Comparison of ENCODE assay signal across 24 cellular contexts in genomic region chr20:19820520-19821211, GRCh38.
A peak's percentile ranks its signal among the peaks of the same experiment; 100 is the strongest.
DNase-seq lines count a peak whose midpoint lies in the region; ATAC-seq and TF ChIP-seq lines count a peak whose summit lies in the region.
"Had no signal": no experiment of that assay in that cellular context is flagged by ENCODE, and none has a peak within 500 bp of the region (broad histone marks: within the 10 kb centered on the region; RNA-seq: fewer than 3 reads in every experiment).

No MANE protein-coding gene starts in this region.

- no peak overlapping the region for H3K27ac Mint-ChIP-seq in stimulated activated memory B cell treated with anti-CD40 and anti-IgM and Interleukin-4, amounts not matched to agents 10 μg/mL and 1 μg/mL and 100 μg/mL, for 72 hours
- H3K27ac Mint-ChIP-seq: activated CD4-positive, alpha-beta T cell treated with anti-CD3 and anti-CD28 coated beads for 36 hours; activated CD8-positive, alpha-beta T cell treated with anti-CD3 and anti-CD28 coated beads, Interleukin-2, amount 10 ng/mL, durations not matched to agents 7 days and 5 days; activated naive CD4-positive, alpha-beta T cell treated with anti-CD3 and anti-CD28 coated beads, Interleukin-2, amount 50 U/mL, for 72 hours; activated T-helper 2 cell treated with anti-CD3 and anti-CD28 coated beads, Interferon-gamma antibody, Interleukin-2, Interleukin-4, amounts not matched to agents 10 μg/mL and 5 μg/mL and 100 μg/mL, durations not matched to agents 14 hours and 24 hours and 36 hours; CD4-positive, alpha-beta T cell; effector memory CD8-positive, alpha-beta T cell; nephron; T-helper 1 cell treated with Interleukin-12 subunit alpha and Interleukin-12 subunit beta and Interleukin-4 antibody, amounts not matched to agents 30 μg/mL and 1 μg/mL, for 36 hours had no signal

- DNase-seq in GM06990 (ENCODE audit: extremely low read depth, insufficient read length): peak; percentile 16
- DNase-seq in NAMALWA (ENCODE audit: low spot score): peak; percentile 6
- no peak for DNase-seq in RWPE1 (ENCODE audit: low spot score)
- no peak for DNase-seq in activated effector memory CD4-positive, alpha-beta T cell treated with Interleukin-2 at 50 U/mL for 16 hours
- no peak for DNase-seq in cardiac septum (ENCODE audit: low spot score)
- DNase-seq: activated CD4-positive, alpha-beta T cell treated with anti-CD3 and anti-CD28 coated beads for 36 hours; activated CD8-positive, alpha-beta T cell treated with anti-CD3 and anti-CD28 coated beads, Interleukin-2, amount 10 ng/mL, durations not matched to agents 7 days and 5 days; CD4-positive, alpha-beta T cell; colonic mucosa; effector memory CD8-positive, alpha-beta T cell; erythroblast; kidney; NCI-H1417; NCI-H2107; NCI-H446 treated with DMSO at 0.1 percent for 48 hours; stimulated activated CD4-positive, alpha-beta T cell treated with anti-CD3 and anti-CD28 coated beads, Interleukin-1b, Interleukin-23, amount 100 ng/mL, for 48 hours; upper lobe of left lung had no signal

- CTCF ChIA-PET in RWPE1 (lab: Yijun Ruan, JAX): no interaction called here

- intact Hi-C loops in cardiac septum (cut with DNase I): no loop called here

- H3K4me3 ChIP-seq in GM06990 (replicated peaks; ENCODE audit: low read depth, low read length): no peak overlapping the region
- H3K4me3 ChIP-seq: colonic mucosa, smooth muscle cell, upper lobe of left lung had no signal

- no peaks in the 10 kb centered on the region for H3K9me3 Mint-ChIP-seq in stimulated activated memory B cell treated with anti-CD40 and anti-IgM and Interleukin-4, amounts not matched to agents 10 μg/mL and 1 μg/mL and 100 μg/mL, for 72 hours
- H3K9me3 Mint-ChIP-seq: activated T-helper 2 cell treated with anti-CD3 and anti-CD28 coated beads, Interferon-gamma antibody, Interleukin-2, Interleukin-4, amounts not matched to agents 10 μg/mL and 5 μg/mL and 100 μg/mL, durations not matched to agents 14 hours and 24 hours and 36 hours; effector memory CD8-positive, alpha-beta T cell; T-helper 1 cell treated with Interleukin-12 subunit alpha and Interleukin-12 subunit beta and Interleukin-4 antibody, amounts not matched to agents 30 μg/mL and 1 μg/mL, for 36 hours had no signal

- TF ChIP-seq CTCF in GM06990 (IDR thresholded peaks at IDR 0.05; ENCODE audit: insufficient read depth, low read length, poor library complexity, severe bottlenecking): no peak
- TF ChIP-seq CTCF in RWPE1 (conservative IDR thresholded peaks at IDR 0.05; ENCODE audit: low read depth): no peak

- no peak overlapping the region for H3K4me3 Mint-ChIP-seq in stimulated activated memory B cell treated with anti-CD40 and anti-IgM and Interleukin-4, amounts not matched to agents 10 μg/mL and 1 μg/mL and 100 μg/mL, for 72 hours
- H3K4me3 Mint-ChIP-seq: activated CD4-positive, alpha-beta T cell treated with anti-CD3 and anti-CD28 coated beads for 36 hours; activated CD8-positive, alpha-beta T cell treated with anti-CD3 and anti-CD28 coated beads, Interleukin-2, amount 10 ng/mL, durations not matched to agents 7 days and 5 days; CD4-positive, alpha-beta T cell; effector memory CD8-positive, alpha-beta T cell; nephron; T-helper 1 cell treated with Interleukin-12 subunit alpha and Interleukin-12 subunit beta and Interleukin-4 antibody, amounts not matched to agents 30 μg/mL and 1 μg/mL, for 36 hours had no signal

- H3K27me3 ChIP-seq in GM06990 (replicated peaks; ENCODE audit: control insufficient read depth, insufficient read depth, low read length): no peaks in the 10 kb centered on the region
- H3K27me3 ChIP-seq: colonic mucosa, upper lobe of left lung had no signal

- no peaks in the 10 kb centered on the region for H3K36me3 ChIP-seq in GM06990 (ENCODE audit: control insufficient read depth, insufficient read depth, low read length)
- H3K36me3 ChIP-seq: colonic mucosa had no signal

- POLR2A ChIA-PET in RWPE1 (lab: Yijun Ruan, JAX; ENCODE audit: low non-redundant PET): no interaction called here

- no peaks in the 10 kb centered on the region for H3K27me3 Mint-ChIP-seq in stimulated activated memory B cell treated with anti-CD40 and anti-IgM and Interleukin-4, amounts not matched to agents 10 μg/mL and 1 μg/mL and 100 μg/mL, for 72 hours
- H3K27me3 Mint-ChIP-seq: effector memory CD8-positive, alpha-beta T cell had no signal

- H3K27ac ChIP-seq in RWPE1: peak overlapping the region; percentile 41; the same call in 1 of the 2 replicates
- H3K27ac ChIP-seq: colonic mucosa had no signal

- peak; percentile 74 for ATAC-seq in stimulated activated memory B cell treated with anti-CD40 and anti-IgM and Interleukin-4, amounts not matched to agents 10 μg/mL and 1 μg/mL and 100 μg/mL, for 72 hours
- no peak for ATAC-seq in HG02623 (IDR thresholded peaks at IDR 0.05; ENCODE audit: unreplicated experiment)
- ATAC-seq: activated CD4-positive, alpha-beta T cell treated with anti-CD3 and anti-CD28 coated beads for 36 hours; activated CD8-positive, alpha-beta T cell treated with anti-CD3 and anti-CD28 coated beads, Interleukin-2, amount 10 ng/mL, durations not matched to agents 7 days and 5 days; activated naive CD4-positive, alpha-beta T cell treated with anti-CD3 and anti-CD28 coated beads, Interleukin-2, amount 50 U/mL, for 72 hours; effector memory CD8-positive, alpha-beta T cell had no signal

- no peaks in the 10 kb centered on the region for H3K36me3 Mint-ChIP-seq in stimulated activated memory B cell treated with anti-CD40 and anti-IgM and Interleukin-4, amounts not matched to agents 10 μg/mL and 1 μg/mL and 100 μg/mL, for 72 hours
- H3K36me3 Mint-ChIP-seq: activated naive CD4-positive, alpha-beta T cell treated with anti-CD3 and anti-CD28 coated beads, Interleukin-2, amount 50 U/mL, for 72 hours had no signal

- peaks cover 67% of the 10 kb centered on the region for H3K4me1 Mint-ChIP-seq in stimulated activated memory B cell treated with anti-CD40 and anti-IgM and Interleukin-4, amounts not matched to agents 10 μg/mL and 1 μg/mL and 100 μg/mL, for 72 hours

Comparison
In these comparisons a context has a peak if more than half of its experiments do, and no peak if none do; other contexts are left out.
1. DNase-seq: peak in GM06990 (single experiment) and NAMALWA (single experiment); none in RWPE1 (single experiment), activated effector memory CD4-positive, alpha-beta T cell treated with Interleukin-2 at 50 U/mL for 16 hours (single experiment) and cardiac septum (single experiment).